In genomic region chr19:57769345-57770131, GRCh38 we compare ENCODE assay signal across 8 cellular contexts. TPM values are rescaled to one million over a fixed set of nuclear protein-coding genes. Genes with fewer than 3 reads are reported as not detected.
DNase-seq lines count a peak whose midpoint lies in the region; ATAC-seq, FAIRE-seq and TF ChIP-seq lines count a peak whose summit lies in the region.

TSS of gene ZNF586 (plus strand) at chr19:57769676. CDS start at chr19:57769843, 167 bp downstream.

- H3K79me2 ChIP-seq in keratinocyte (ENCODE audit: control insufficient read depth, insufficient read depth, low read length): peaks cover 46% of the 10 kb centered on the region

- intact Hi-C loops in A673 (cut with micrococcal nuclease; ENCODE audit: unreplicated experiment): no loop called here

- H3K9ac ChIP-seq in keratinocyte (ENCODE audit: control insufficient read depth, extremely low read depth, insufficient read depth, low read length): peak within 1 kb of the TSS; percentile 81

- POLR2A ChIA-PET in A673 (lab: Charles Lee; ENCODE audit: low non-redundant PET): no interaction called here

- H3K9me1 ChIP-seq in keratinocyte (ENCODE audit: control insufficient read depth, extremely low read depth, insufficient read depth, low read length): no peaks in the 10 kb centered on the region

- peak; percentile 92 for FAIRE-seq in keratinocyte (lab: Jason Lieb, UNC)

- dilution Hi-C loops in keratinocyte (cut with MboI; ENCODE audit: extremely low pct_ligation_motif_present, low sequenced_read_pairs): no loop called here

- TF ChIP-seq CTCF in A673 (conservative IDR thresholded peaks at IDR 0.05; ENCODE audit: low read depth, low read length) (no peak), keratinocyte (optimal IDR thresholded peaks at IDR 0.05 in 1 of 3, IDR thresholded peaks at IDR 0.05 in 1 of 3, conservative IDR thresholded peaks at IDR 0.05 in 1 of 3; ENCODE audit: extremely low read depth in 1 of 3, insufficient read depth in 2 of 3, low read length in 3 of 3) (no peak)

- H3K4me1 ChIP-seq in A673 (ENCODE audit: insufficient read depth, low read length, poor library complexity, severe bottlenecking): no peaks in the 10 kb centered on the region
- H3K4me1 ChIP-seq in keratinocyte (ENCODE audit: control insufficient read depth, extremely low read depth, insufficient read depth, low read length): peaks cover 3% of the 10 kb centered on the region

- H2AFZ ChIP-seq in keratinocyte (ENCODE audit: control insufficient read depth, low read length): peak within 1 kb of the TSS; percentile 94

- no peaks in the 10 kb centered on the region for H3K27me3 ChIP-seq in A673 (replicated peaks; ENCODE audit: insufficient read depth, low read depth, low read length, poor library complexity)
- H3K27me3 ChIP-seq in keratinocyte (ENCODE audit: control insufficient read depth, extremely low read depth, insufficient read depth, low read length): no peaks in the 10 kb centered on the region

- CTCF ChIA-PET in A673 (lab: Charles Lee): no interaction called here

- H3K9me3 ChIP-seq in A673 (ENCODE audit: low read depth, low read length, poor library complexity, severe bottlenecking) (peaks cover 13% of the 10 kb centered on the region), keratinocyte (ENCODE audit: control insufficient read depth, low read depth, low read length) (no peaks in the 10 kb centered on the region)

- BruUV-seq in A673 (replicated peaks; lab: Mats Ljungman, UMichigan): no TSS peak

- H3K4me2 ChIP-seq in keratinocyte (ENCODE audit: control insufficient read depth, extremely low read depth, insufficient read depth, low read depth, low read length): peak within 1 kb of the TSS; percentile 62

- H4K20me1 ChIP-seq in keratinocyte (ENCODE audit: control insufficient read depth, extremely low read depth, insufficient read depth, low read length): no peaks in the 10 kb centered on the region

- DNase-seq in A673 (ENCODE audit: low spot score): peak; percentile 94
- DNase-seq in NCI-H345 treated with DMSO at 0.1 percent for 48 hours (lab: John Stamatoyannopoulos, UW; ENCODE audit: unreplicated experiment): peak; percentile 23
- DNase-seq in activated CD4-positive, CD25-positive, alpha-beta regulatory T cell treated with anti-CD3 and anti-CD28 coated beads, Interleukin-2, amount 50 U/mL, for 72 hours: peak; percentile 81
- DNase-seq in cerebellar nuclear complex (lab: John Stamatoyannopoulos, UW): peak; percentile 50 to 87
- DNase-seq in keratinocyte (ENCODE audit: low read depth, low spot score): peak; percentile 50
- DNase-seq in stimulated activated CD4-positive, alpha-beta T cell treated with anti-CD3 and anti-CD28 coated beads, Interleukin-15, amount 100 ng/mL, for 24 hours: peak; percentile 90

- H3K4me3 ChIP-seq in A673 (ENCODE audit: low read depth, low read length, poor library complexity, severe bottlenecking): peak within 1 kb of the TSS; percentile 73
- peak within 1 kb of the TSS; percentile 45 to 81 (median 63) for H3K4me3 ChIP-seq in keratinocyte (ENCODE audit: control insufficient read depth in 2 of 3, extremely low read depth in 1 of 3, insufficient read depth in 2 of 3, low read depth in 1 of 3, low read length in 3 of 3)

- peak within 1 kb of the TSS; percentile 57 for H3K27ac ChIP-seq in A673 (ENCODE audit: low read depth, low read length, poor library complexity, severe bottlenecking)
- H3K27ac ChIP-seq in keratinocyte (ENCODE audit: control insufficient read depth, insufficient read depth, low read length): peak within 1 kb of the TSS; percentile 58

- H3K36me3 ChIP-seq in A673 (ENCODE audit: insufficient read depth, low read length, poor library complexity, severe bottlenecking) (peaks cover 23% of the 10 kb centered on the region), keratinocyte (ENCODE audit: control insufficient read depth in 2 of 2, extremely low read depth in 1 of 2, insufficient read depth in 2 of 2, low read length in 2 of 2) (peaks cover 0 to 3% of the 10 kb centered on the region in 2 experiments)

- ATAC-seq in GM18861 (IDR thresholded peaks at IDR 0.05; ENCODE audit: unreplicated experiment) (peak; percentile 98), HG03097 (IDR thresholded peaks at IDR 0.05; ENCODE audit: low FRiP score, unreplicated experiment) (peak; percentile 93)

RNA-seq across cellular contexts. Expression of gene ZNF586, which starts in this region (rescaled TPM):
- 18.2 and 19.5 TPM in 2 replicates for total RNA-seq in A673 (2021)
- polyA plus RNA-seq in keratinocyte: 6.6 to 9.6 TPM (median 7.2 TPM) in 3 replicates
- polyA plus RNA-seq in keratinocyte (2011; ENCODE audit: low read depth): 13.1 TPM
- polyA plus RNA-seq in keratinocyte (2011; cell fraction: cytosol; rRNA removed): 5.0 and 8.6 TPM in 2 replicates
- 8.1 and 8.9 TPM in 2 replicates for polyA plus RNA-seq in keratinocyte (2011; cell fraction: nucleus; rRNA removed)
- 4.8 and 5.9 TPM in 2 replicates for polyA plus RNA-seq in keratinocyte (2012; ENCODE audit: low replicate concordance)
- 5.6 to 15.1 TPM (median 6.8 TPM) in 3 replicates for polyA minus RNA-seq in keratinocyte
- 11.1 TPM for polyA minus RNA-seq in keratinocyte (2011; cell fraction: cytosol; rRNA and poly(A)+ RNA removed)
- 9.4 and 14.0 TPM in 2 replicates for polyA minus RNA-seq in keratinocyte (2011; cell fraction: nucleus; rRNA and poly(A)+ RNA removed)

Comparison
In these comparisons a context has a peak if more than half of its experiments do, and no peak if none do; other contexts are left out.
1. Peak in every context shown above with its lines: DNase-seq, ATAC-seq, H3K4me3 ChIP-seq and H3K27ac ChIP-seq.
2. DNase-seq: peak in every context shown above with its lines; median percentile 94 in A673; 90 in stimulated activated CD4-positive, alpha-beta T cell treated with anti-CD3 and anti-CD28 coated beads, Interleukin-15, amount 100 ng/mL, for 24 hours; 81 in activated CD4-positive, CD25-positive, alpha-beta regulatory T cell treated with anti-CD3 and anti-CD28 coated beads, Interleukin-2, amount 50 U/mL, for 72 hours; 68 in cerebellar nuclear complex; 50 in keratinocyte; 23 in NCI-H345 treated with DMSO at 0.1 percent for 48 hours.